In the genomic region with DNA sequence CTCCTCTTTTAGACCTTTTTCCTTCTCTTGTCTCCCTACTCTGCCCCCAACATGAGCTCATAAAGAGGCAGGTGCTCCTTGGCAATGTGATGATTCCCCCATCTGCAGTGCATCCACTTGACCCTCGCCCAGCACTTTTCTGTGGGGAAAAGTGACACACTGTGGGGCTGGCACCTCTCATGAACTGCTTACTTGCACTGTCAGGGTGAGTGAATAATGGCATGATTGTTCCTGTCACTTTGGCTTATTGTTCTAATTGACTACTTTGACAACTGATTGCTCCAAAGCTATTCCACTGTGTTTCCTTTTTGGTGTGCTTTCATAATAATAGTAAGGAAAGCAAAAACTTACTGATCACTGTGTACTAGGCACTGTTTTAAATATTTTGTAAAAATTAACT, we compare ENCODE assay signal across 22 cellular contexts.
"Had no signal": no experiment of that assay in that cellular context is flagged by ENCODE, and none has a peak within 500 bp of the region (broad histone marks: within the 10 kb centered on the region; RNA-seq: fewer than 3 reads in every experiment).

No MANE protein-coding gene starts in this region.

- ATAC-seq: HepG2, Panc1, PC-3 had no signal

- DNase-seq: IMR-90, Karpas-422, KG1, MG63, NCI-H1092 treated with DMSO at 0.1 percent for 48 hours, NCI-H1436, NCI-H187, NCI-H2029, NCI-H2081 treated with DMSO at 0.1 percent for 48 hours, NCI-H2171, NCI-H226, NCI-H446, NCI-H510A, NCI-H524 treated with DMSO at 0.1 percent for 48 hours, NCI-H69, PC-3, SHP77, SK-N-SH, SW 1271 had no signal

- H3K36me3 ChIP-seq: MG63 had no signal

- H3K27ac ChIP-seq: RWPE1 had no signal

- H3K9me3 ChIP-seq: MG63, SK-N-SH had no signal

- H3K4me2 ChIP-seq: SK-N-SH had no signal

- H3K9ac ChIP-seq: SK-N-SH had no signal

- H3K9me2 ChIP-seq: SK-N-SH had no signal

- H3K4me3 ChIP-seq: MG63 had no signal

- H3K27me3 ChIP-seq: MG63 had no signal
